9 cellular contexts compared by ENCODE assay signal in the genomic region with DNA sequence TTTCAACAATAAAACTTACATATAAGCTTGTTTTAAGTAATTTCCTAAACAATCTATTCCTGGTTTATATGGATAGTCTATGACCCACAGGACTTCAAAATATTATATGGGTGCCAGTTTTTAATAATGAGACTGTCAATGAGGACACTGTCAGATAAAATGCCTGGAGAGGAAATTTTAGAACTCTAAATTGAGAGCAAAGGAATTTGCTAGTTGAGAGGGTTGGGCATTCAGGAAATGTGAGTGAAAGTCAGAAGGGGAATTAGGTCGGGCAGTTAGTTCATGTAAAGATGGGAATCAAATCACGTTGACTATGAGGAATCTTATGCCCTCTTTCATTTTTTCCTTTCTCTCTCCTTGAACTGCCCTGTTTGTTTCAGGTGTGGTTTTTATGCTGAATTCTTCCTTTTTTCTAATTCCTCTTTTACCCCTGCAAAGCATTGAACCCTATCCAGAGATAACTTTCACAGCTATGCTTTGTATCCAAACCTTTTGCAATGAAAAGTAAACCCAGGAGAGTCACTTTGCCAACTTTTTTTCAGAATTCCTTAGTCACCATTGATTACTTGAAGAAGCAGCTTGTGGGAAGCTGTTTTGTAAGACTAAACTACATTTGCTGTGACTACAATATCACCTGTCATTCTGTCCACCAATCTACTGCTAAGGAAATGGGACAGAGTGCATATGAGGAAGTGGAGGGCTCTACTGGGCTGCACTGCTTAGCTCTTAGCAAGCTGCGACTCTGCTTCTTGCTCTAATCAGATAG. TPM values are rescaled to one million over a fixed set of nuclear protein-coding genes. Genes with fewer than 3 reads are reported as not detected.
DNase-seq lines count a peak whose midpoint lies in the region; ATAC-seq and TF ChIP-seq lines count a peak whose summit lies in the region.
"Had no signal": no experiment of that assay in that cellular context is flagged by ENCODE, and none has a peak within 500 bp of the region (broad histone marks: within the 10 kb centered on the region; RNA-seq: fewer than 3 reads in every experiment).

No MANE protein-coding gene starts in this region.

- H3K4me3 Mint-ChIP-seq in central memory CD8-positive, alpha-beta T cell: no peak overlapping the region
- H3K4me3 Mint-ChIP-seq in natural killer cell treated with Interleukin-12 subunit alpha and Interleukin-12 subunit beta and Interleukin-15 and Interleukin-18, amount 100 ng/mL, for 72 hours: no peak overlapping the region
- H3K4me3 Mint-ChIP-seq in CD8-positive, alpha-beta memory T cell: no peak overlapping the region

- no peak for TF ChIP-seq CTCF in LNCaP clone FGC (IDR thresholded peaks at IDR 0.05; ENCODE audit: control insufficient read depth, extremely low read depth, insufficient read depth)
- TF ChIP-seq CTCF in mucosa of descending colon (IDR thresholded peaks at IDR 0.05): no peak

- peaks cover 34 to 63% (median 53%) of the 10 kb centered on the region in 10 experiments for H3K4me1 ChIP-seq in BLaER1 treated with 17β-estradiol and CSF1 and Interleukin-3, amounts not matched to agents 10 nM and 100 nM
- H3K4me1 ChIP-seq in mucosa of descending colon (ENCODE audit: low read depth): peaks cover 20% of the 10 kb centered on the region
- H3K4me1 ChIP-seq in CD8-positive, alpha-beta memory T cell (ENCODE audit: insufficient read depth, low read length): no peaks in the 10 kb centered on the region

- H4K20me1 ChIP-seq in BLaER1 treated with 17β-estradiol and CSF1 and Interleukin-3, amounts not matched to agents 10 nM and 100 nM: no peaks in the 10 kb centered on the region; a peak in 1 of 22 replicates

- POLR2A ChIA-PET in CD8-positive, alpha-beta memory T cell (lab: Charles Lee): no interaction called here

- peak overlapping the region; percentile 75 for H3K27ac Mint-ChIP-seq in central memory CD8-positive, alpha-beta T cell (ENCODE audit: low read depth)
- no peak overlapping the region for H3K27ac Mint-ChIP-seq in natural killer cell treated with Interleukin-12 subunit alpha and Interleukin-12 subunit beta and Interleukin-15 and Interleukin-18, amount 100 ng/mL, for 72 hours
- H3K27ac Mint-ChIP-seq in CD8-positive, alpha-beta memory T cell: no peak overlapping the region

- ATAC-seq in central memory CD8-positive, alpha-beta T cell (replicated peaks; ENCODE audit: extremely low read depth, poor library complexity, severe bottlenecking): no peak
- ATAC-seq in mucosa of descending colon: peak; percentile 93
- no peak for ATAC-seq in natural killer cell treated with Interleukin-12 subunit alpha and Interleukin-12 subunit beta and Interleukin-15 and Interleukin-18, amount 100 ng/mL, for 72 hours

- no peaks in the 10 kb centered on the region for H3K27me3 Mint-ChIP-seq in central memory CD8-positive, alpha-beta T cell
- no peaks in the 10 kb centered on the region for H3K27me3 Mint-ChIP-seq in natural killer cell treated with Interleukin-12 subunit alpha and Interleukin-12 subunit beta and Interleukin-15 and Interleukin-18, amount 100 ng/mL, for 72 hours
- no peaks in the 10 kb centered on the region for H3K27me3 Mint-ChIP-seq in CD8-positive, alpha-beta memory T cell

- no peaks in the 10 kb centered on the region for H3K9me3 Mint-ChIP-seq in central memory CD8-positive, alpha-beta T cell
- no peaks in the 10 kb centered on the region for H3K9me3 Mint-ChIP-seq in natural killer cell treated with Interleukin-12 subunit alpha and Interleukin-12 subunit beta and Interleukin-15 and Interleukin-18, amount 100 ng/mL, for 72 hours
- no peaks in the 10 kb centered on the region for H3K9me3 Mint-ChIP-seq in CD8-positive, alpha-beta memory T cell

- peak; percentile 68 for DNase-seq in LNCaP clone FGC (ENCODE audit: low read depth)
- no peak for DNase-seq in central memory CD8-positive, alpha-beta T cell (ENCODE audit: low spot score in 2 of 2)
- peak in 1 of 3 donors; percentile 53 for DNase-seq in mucosa of descending colon
- no peak for DNase-seq in NCI-H1436 (lab: John Stamatoyannopoulos, UW)
- DNase-seq in natural killer cell treated with Interleukin-12 subunit alpha and Interleukin-12 subunit beta and Interleukin-15 and Interleukin-18, amount 100 ng/mL, for 72 hours (ENCODE audit: low spot score): no peak
- no peak for DNase-seq in NCI-H1417 (lab: John Stamatoyannopoulos, UW)
- no peak for DNase-seq in CD8-positive, alpha-beta memory T cell
- DNase-seq: NCI-H748 treated with DMSO at 0.1 percent for 48 hours had no signal

- CTCF ChIA-PET in CD8-positive, alpha-beta memory T cell (lab: Charles Lee): no interaction called here

- peaks cover 9% of the 10 kb centered on the region for H3K4me1 Mint-ChIP-seq in central memory CD8-positive, alpha-beta T cell
- H3K4me1 Mint-ChIP-seq in natural killer cell treated with Interleukin-12 subunit alpha and Interleukin-12 subunit beta and Interleukin-15 and Interleukin-18, amount 100 ng/mL, for 72 hours (ENCODE audit: low read depth in 2 of 2): no peaks in the 10 kb centered on the region
- H3K4me1 Mint-ChIP-seq in CD8-positive, alpha-beta memory T cell: no peaks in the 10 kb centered on the region

- peaks cover 18% of the 10 kb centered on the region for H3K36me3 Mint-ChIP-seq in central memory CD8-positive, alpha-beta T cell (ENCODE audit: insufficient read depth)
- peaks cover 2% of the 10 kb centered on the region for H3K36me3 Mint-ChIP-seq in natural killer cell treated with Interleukin-12 subunit alpha and Interleukin-12 subunit beta and Interleukin-15 and Interleukin-18, amount 100 ng/mL, for 72 hours
- H3K36me3 Mint-ChIP-seq in CD8-positive, alpha-beta memory T cell: peaks cover under 1 to 57% (median 23%) of the 10 kb centered on the region in 3 donors

- no peak overlapping the region for H3K4me3 ChIP-seq in BLaER1 treated with 17β-estradiol and CSF1 and Interleukin-3, amounts not matched to agents 10 nM and 100 nM
- peak overlapping the region; percentile 11; the same call in 1 of the 2 replicates for H3K4me3 ChIP-seq in LNCaP clone FGC (ENCODE audit: low read depth, low read length)
- no peak overlapping the region for H3K4me3 ChIP-seq in mucosa of descending colon
- no peak overlapping the region for H3K4me3 ChIP-seq in CD8-positive, alpha-beta memory T cell (ENCODE audit: low read length)

- peak overlapping the region in 6 of 11 experiments; percentile 1 to 45 (median 21); a peak in 8 of 22 replicates for H3K27ac ChIP-seq in BLaER1 treated with 17β-estradiol and CSF1 and Interleukin-3, amounts not matched to agents 10 nM and 100 nM
- H3K27ac ChIP-seq in CD8-positive, alpha-beta memory T cell (ENCODE audit: low read depth, low read length): no peak overlapping the region

- no peak overlapping the region for H3K9ac ChIP-seq in BLaER1 treated with 17β-estradiol and CSF1 and Interleukin-3, amounts not matched to agents 10 nM and 100 nM

- H3K36me3 ChIP-seq in BLaER1 treated with 17β-estradiol and CSF1 and Interleukin-3, amounts not matched to agents 10 nM and 100 nM: peaks cover 35 to 81% (median 45%) of the 10 kb centered on the region in 11 experiments
- peaks cover 5% of the 10 kb centered on the region for H3K36me3 ChIP-seq in mucosa of descending colon (ENCODE audit: low read depth)
- peaks cover 15% of the 10 kb centered on the region for H3K36me3 ChIP-seq in CD8-positive, alpha-beta memory T cell (ENCODE audit: insufficient read depth, low read length)

- no peaks in the 10 kb centered on the region for H3K27me3 ChIP-seq in BLaER1 treated with 17β-estradiol and CSF1 and Interleukin-3, amounts not matched to agents 10 nM and 100 nM
- H3K27me3 ChIP-seq in CD8-positive, alpha-beta memory T cell (ENCODE audit: insufficient read depth, low read length, poor library complexity, severe bottlenecking): no peaks in the 10 kb centered on the region

- intact Hi-C loops in mucosa of descending colon (cut with DNase I, micrococcal nuclease): no loop called here

- peaks cover 11 to 18% (median 16%) of the 10 kb centered on the region in 11 experiments; a peak in 19 of 22 replicates for H3K9me3 ChIP-seq in BLaER1 treated with 17β-estradiol and CSF1 and Interleukin-3, amounts not matched to agents 10 nM and 100 nM (replicated peaks in 1 of 11)
- H3K9me3 ChIP-seq in mucosa of descending colon: no peaks in the 10 kb centered on the region
- no peaks in the 10 kb centered on the region for H3K9me3 ChIP-seq in CD8-positive, alpha-beta memory T cell (ENCODE audit: low read length)

- H3K4me2 ChIP-seq in BLaER1 treated with 17β-estradiol and CSF1 and Interleukin-3, amounts not matched to agents 10 nM and 100 nM: peak overlapping the region; percentile 26 to 67 (median 49)

RNA-seq across cellular contexts. Expression of gene CHP1, which starts 27.8 kb away (rescaled TPM):
- total RNA-seq in mucosa of descending colon: 100 to 1,000 TPM; 233 to 461 (median 354) TPM
- 10 to 100 TPM; 42.3 to 51.8 TPM for total RNA-seq in natural killer cell treated with Interleukin-12 subunit alpha and Interleukin-12 subunit beta and Interleukin-15 and Interleukin-18, amount 100 ng/mL, for 72 hours
- 10 to 100 TPM; 41.6 to 42.1 TPM for total RNA-seq in CD8-positive, alpha-beta memory T cell
- polyA plus RNA-seq in CD8-positive, alpha-beta memory T cell: 17.2 TPM

RNA-seq across cellular contexts. Expression of gene EXD1, which starts 28.3 kb away (rescaled TPM):
- total RNA-seq in mucosa of descending colon: not detected
- total RNA-seq in natural killer cell treated with Interleukin-12 subunit alpha and Interleukin-12 subunit beta and Interleukin-15 and Interleukin-18, amount 100 ng/mL, for 72 hours: not detected
- total RNA-seq in CD8-positive, alpha-beta memory T cell: not detected
- polyA plus RNA-seq in CD8-positive, alpha-beta memory T cell: 0.28 TPM

Comparison
In these comparisons a context has a peak if more than half of its experiments do, and no peak if none do; other contexts are left out.
1. RNA of gene CHP1, which starts 27.8 kb away (total RNA-seq): 233 to 461 TPM in mucosa of descending colon; 42.3 to 51.8 TPM in natural killer cell treated with Interleukin-12 subunit alpha and Interleukin-12 subunit beta and Interleukin-15 and Interleukin-18, amount 100 ng/mL, for 72 hours and 41.6 to 42.1 TPM in CD8-positive, alpha-beta memory T cell; every median in the first group is over 4 times any median in the second.